Comparison of ENCODE assay signal across 8 cellular contexts in genomic region chr15:41331833-41332787, GRCh38. TPM values are rescaled to one million over a fixed set of nuclear protein-coding genes. Genes with fewer than 3 reads are reported as not detected.
A peak's percentile ranks its signal among the peaks of the same experiment; 100 is the strongest.
DNase-seq lines count a peak whose midpoint lies in the region; ATAC-seq and TF ChIP-seq lines count a peak whose summit lies in the region.

OIP5 (minus strand) TSS chr15:41332591; CDS start chr15:41332561, 30 bp downstream.

- no peaks in the 10 kb centered on the region for H3K36me3 ChIP-seq in GM23248 (ENCODE audit: low read depth)

- peak within 1 kb of the TSS; percentile 94 for H3K4me3 Mint-ChIP-seq in activated T-helper 1 cell treated with anti-CD3 and anti-CD28 coated beads, Interleukin-12 subunit alpha, Interleukin-12 subunit beta, Interleukin-2, Interleukin-4 antibody, amounts not matched to agents 30 ng/mL and 10 ng/mL and 1 ng/mL, durations not matched to agents 14 hours and 24 hours and 36 hours
- H3K4me3 Mint-ChIP-seq in natural killer cell treated with Interleukin-12 subunit alpha and Interleukin-12 subunit beta and Interleukin-15 and Interleukin-18, amount 100 ng/mL, for 72 hours, result peak within 1 kb of the TSS; percentile 90

- no peaks in the 10 kb centered on the region for H3K27me3 Mint-ChIP-seq in activated T-helper 1 cell treated with anti-CD3 and anti-CD28 coated beads, Interleukin-12 subunit alpha, Interleukin-12 subunit beta, Interleukin-2, Interleukin-4 antibody, amounts not matched to agents 30 ng/mL and 10 ng/mL and 1 ng/mL, durations not matched to agents 14 hours and 24 hours and 36 hours (ENCODE audit: insufficient read depth)
- H3K27me3 Mint-ChIP-seq in natural killer cell treated with Interleukin-12 subunit alpha and Interleukin-12 subunit beta and Interleukin-15 and Interleukin-18, amount 100 ng/mL, for 72 hours, result no peaks in the 10 kb centered on the region

- peaks cover 43% of the 10 kb centered on the region for H3K79me2 ChIP-seq in GM23248 (ENCODE audit: insufficient read depth)

- no peaks in the 10 kb centered on the region for H3K27me3 ChIP-seq in GM23248 (replicated peaks; ENCODE audit: insufficient read depth)

- H3K4me2 ChIP-seq in GM23248 (ENCODE audit: unreplicated experiment), result peak within 1 kb of the TSS; percentile 74

- H3K9ac ChIP-seq in GM23248, result peak within 1 kb of the TSS; percentile 84

- no peaks in the 10 kb centered on the region for H4K20me1 ChIP-seq in GM23248 (ENCODE audit: insufficient read depth)

- peak; percentile 100 for DNase-seq in EH (ENCODE audit: low read depth)
- peak; percentile 100 for DNase-seq in GM23248
- peak; percentile 92 to 95 for DNase-seq in Kasumi-1 (lab: John Stamatoyannopoulos, UW)
- DNase-seq in RPMI7951 (ENCODE audit: low read depth), result peak; percentile 100
- DNase-seq in activated T-helper 1 cell treated with anti-CD3 and anti-CD28 coated beads, Interleukin-12 subunit alpha, Interleukin-12 subunit beta, Interleukin-2, Interleukin-4 antibody, amounts not matched to agents 30 ng/mL and 10 ng/mL and 1 ng/mL, durations not matched to agents 14 hours and 24 hours and 36 hours (ENCODE audit: low spot score), result peak; percentile 98
- peak; percentile 100 for DNase-seq in fibroblast of mammary gland (ENCODE audit: low read depth)
- DNase-seq in natural killer cell treated with Interleukin-12 subunit alpha and Interleukin-12 subunit beta and Interleukin-15 and Interleukin-18, amount 100 ng/mL, for 72 hours (ENCODE audit: low spot score), result peak; percentile 99
- DNase-seq in stimulated activated naive CD8-positive, alpha-beta T cell treated with anti-CD3 and anti-CD28 coated beads, Interleukin-15, Interleukin-2, amounts not matched to agents 100 U/mL and 50 U/mL, for 24 hours, result peak; percentile 97

- WGBS in GM23248 (ENCODE audit: low coverage in 1 of 2, low lambda C conversion rate in 2 of 2, missing lambda C conversion rate in 2 of 2), 2 experiments, result 1% methylated on average over 56 to 59 of the region's 65 CpGs

- peak within 1 kb of the TSS; percentile 95 for H3K27ac Mint-ChIP-seq in activated T-helper 1 cell treated with anti-CD3 and anti-CD28 coated beads, Interleukin-12 subunit alpha, Interleukin-12 subunit beta, Interleukin-2, Interleukin-4 antibody, amounts not matched to agents 30 ng/mL and 10 ng/mL and 1 ng/mL, durations not matched to agents 14 hours and 24 hours and 36 hours
- H3K27ac Mint-ChIP-seq in natural killer cell treated with Interleukin-12 subunit alpha and Interleukin-12 subunit beta and Interleukin-15 and Interleukin-18, amount 100 ng/mL, for 72 hours, result peak within 1 kb of the TSS; percentile 85 to 86

- H3F3A ChIP-seq in GM23248 (ENCODE audit: insufficient read depth), result peaks cover 9% of the 10 kb centered on the region

- TF ChIP-seq CTCF in fibroblast of mammary gland (conservative IDR thresholded peaks at IDR 0.05; ENCODE audit: control insufficient read depth, insufficient read depth, low read depth, low read length), result peak; percentile 69

- H3K4me1 ChIP-seq in GM23248 (ENCODE audit: insufficient read depth), result no peaks in the 10 kb centered on the region

- ATAC-seq in natural killer cell treated with Interleukin-12 subunit alpha and Interleukin-12 subunit beta and Interleukin-15 and Interleukin-18, amount 100 ng/mL, for 72 hours, result peak; percentile 99
- ATAC-seq in stimulated activated naive CD8-positive, alpha-beta T cell treated with anti-CD3 and anti-CD28 coated beads, Interleukin-15, Interleukin-2, amounts not matched to agents 100 U/mL and 50 U/mL, for 24 hours, result peak; percentile 98

- intact Hi-C loops in activated T-helper 1 cell treated with anti-CD3 and anti-CD28 coated beads, Interleukin-12 subunit alpha, Interleukin-12 subunit beta, Interleukin-2, Interleukin-4 antibody, amounts not matched to agents 30 ng/mL and 10 ng/mL and 1 ng/mL, durations not matched to agents 14 hours and 24 hours and 36 hours (cut with micrococcal nuclease), result loop anchor here (1.0 to 5.0 kb wide), 12 partner anchors 9 to 740 kb away; partner anchors contain the start of genes CHAC1, CHP1, DNAJC17 and INO80

- in situ Hi-C loops in GM23248 (cut with MboI), result no loop called here

- H2AFZ ChIP-seq in GM23248, result peak within 1 kb of the TSS; percentile 100

- H3K9me2 ChIP-seq in GM23248 (ENCODE audit: insufficient read depth), result no peaks in the 10 kb centered on the region

- H3K4me1 Mint-ChIP-seq in activated T-helper 1 cell treated with anti-CD3 and anti-CD28 coated beads, Interleukin-12 subunit alpha, Interleukin-12 subunit beta, Interleukin-2, Interleukin-4 antibody, amounts not matched to agents 30 ng/mL and 10 ng/mL and 1 ng/mL, durations not matched to agents 14 hours and 24 hours and 36 hours (ENCODE audit: low read depth), result peaks cover 33% of the 10 kb centered on the region
- peaks cover 25 to 29% of the 10 kb centered on the region in 2 donors for H3K4me1 Mint-ChIP-seq in natural killer cell treated with Interleukin-12 subunit alpha and Interleukin-12 subunit beta and Interleukin-15 and Interleukin-18, amount 100 ng/mL, for 72 hours (ENCODE audit: low read depth in 2 of 2)

- no peaks in the 10 kb centered on the region for H3K9me3 Mint-ChIP-seq in activated T-helper 1 cell treated with anti-CD3 and anti-CD28 coated beads, Interleukin-12 subunit alpha, Interleukin-12 subunit beta, Interleukin-2, Interleukin-4 antibody, amounts not matched to agents 30 ng/mL and 10 ng/mL and 1 ng/mL, durations not matched to agents 14 hours and 24 hours and 36 hours
- H3K9me3 Mint-ChIP-seq in natural killer cell treated with Interleukin-12 subunit alpha and Interleukin-12 subunit beta and Interleukin-15 and Interleukin-18, amount 100 ng/mL, for 72 hours, result no peaks in the 10 kb centered on the region

- no peaks in the 10 kb centered on the region for H3K9me3 ChIP-seq in GM23248 (ENCODE audit: low read depth)

- peaks cover 12% of the 10 kb centered on the region for H3K36me3 Mint-ChIP-seq in activated T-helper 1 cell treated with anti-CD3 and anti-CD28 coated beads, Interleukin-12 subunit alpha, Interleukin-12 subunit beta, Interleukin-2, Interleukin-4 antibody, amounts not matched to agents 30 ng/mL and 10 ng/mL and 1 ng/mL, durations not matched to agents 14 hours and 24 hours and 36 hours (ENCODE audit: low read depth)
- no peaks in the 10 kb centered on the region for H3K36me3 Mint-ChIP-seq in natural killer cell treated with Interleukin-12 subunit alpha and Interleukin-12 subunit beta and Interleukin-15 and Interleukin-18, amount 100 ng/mL, for 72 hours

- peak within 1 kb of the TSS; percentile 68 for H3K27ac ChIP-seq in GM23248

- peak within 1 kb of the TSS; percentile 98 for H3K4me3 ChIP-seq in GM23248
- H3K4me3 ChIP-seq in fibroblast of mammary gland (ENCODE audit: control insufficient read depth, low read depth, low read length), result peak within 1 kb of the TSS; percentile 76

RNA-seq across cellular contexts. Expression of gene OIP5, which starts in this region (rescaled TPM):
- total RNA-seq in GM23248 (2014; rRNA removed; shearing (Covaris generic)), result 2.3 and 7.3 TPM in 2 replicates
- 7.8 and 8.6 TPM in 2 replicates for polyA plus RNA-seq in GM23248 (2016; fragmentation: Nextera tagmentation; extraction: Ambion mirVana)
- total RNA-seq in RPMI7951 (2014; rRNA removed; shearing (Covaris generic)), result 64.2 and 92.3 TPM in 2 replicates
- total RNA-seq in activated T-helper 1 cell treated with anti-CD3 and anti-CD28 coated beads, Interleukin-12 subunit alpha, Interleukin-12 subunit beta, Interleukin-2, Interleukin-4 antibody, amounts not matched to agents 30 ng/mL and 10 ng/mL and 1 ng/mL, durations not matched to agents 14 hours and 24 hours and 36 hours, result 15.6 and 17.6 TPM in 2 replicates
- 10 to 100 TPM in 1 of 2 donors, 1 to 10 TPM in 1; 8.2 to 15.1 TPM for total RNA-seq in natural killer cell treated with Interleukin-12 subunit alpha and Interleukin-12 subunit beta and Interleukin-15 and Interleukin-18, amount 100 ng/mL, for 72 hours

Comparison
In these comparisons a context has a peak if more than half of its experiments do, and no peak if none do; other contexts are left out.
1. Peak in every context shown above with its lines: DNase-seq, ATAC-seq, H3K4me3 ChIP-seq and H3K27ac ChIP-seq.